In the genomic region with DNA sequence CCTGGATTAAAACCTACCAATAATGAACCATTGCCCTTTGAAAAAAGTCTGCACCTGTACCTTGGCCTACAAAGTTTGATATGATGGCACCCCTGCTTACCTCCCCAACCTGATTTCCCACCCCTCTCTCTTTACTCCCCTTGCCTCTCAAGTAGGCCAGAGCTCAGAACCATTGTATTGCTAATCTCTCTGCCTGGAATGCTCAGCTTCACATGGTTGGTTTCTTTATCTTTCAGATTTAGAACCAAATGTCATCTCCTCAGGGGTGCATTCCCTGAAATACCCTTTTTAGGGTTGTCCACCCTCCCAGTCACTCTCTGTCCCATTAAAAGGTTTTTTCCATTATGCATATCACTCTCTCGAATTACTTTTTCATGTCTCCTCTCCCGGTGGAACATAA, we compare ENCODE assay signal across 1 cellular context.
TF ChIP-seq lines count a peak whose summit lies in the region.

No MANE protein-coding gene starts in this region.

TF ChIP-seq in GM23338, 12 proteins besides CTCF, POLR2A, EP300 and RAD21 (continued from another document):
- TF ChIP-seq ZNF462 (CRISPR knock-in tag; IDR thresholded peaks at IDR 0.05): peak; percentile 59
TF ChIP-seq in GM23338: peak in this region for 2.
